ENCODE assay signal across 27 cellular contexts in genomic region chr6:166724576-166724975, GRCh38.
DNase-seq lines count a peak whose midpoint lies in the region; ATAC-seq, FAIRE-seq and TF ChIP-seq lines count a peak whose summit lies in the region.
"Had no signal": no experiment of that assay in that cellular context is flagged by ENCODE, and none has a peak within 500 bp of the region (broad histone marks: within the 10 kb centered on the region; RNA-seq: fewer than 3 reads in every experiment).

No MANE protein-coding gene starts in this region.

- H3K27ac ChIP-seq in PC-3 (ENCODE audit: low read length) (peak overlapping the region; percentile 86), endodermal cell (ENCODE audit: low read depth, low read length) (no peak overlapping the region), keratinocyte (ENCODE audit: control insufficient read depth, insufficient read depth, low read length) (no peak overlapping the region)
- H3K27ac ChIP-seq: BLaER1, RWPE1 had no signal

- H3K9me1 ChIP-seq in keratinocyte (ENCODE audit: control insufficient read depth, extremely low read depth, insufficient read depth, low read length) = no peaks in the 10 kb centered on the region

- H3K36me3 ChIP-seq in BJ (ENCODE audit: control insufficient read depth, insufficient read depth, low read length) = no peaks in the 10 kb centered on the region
- H3K36me3 ChIP-seq in PC-3 (ENCODE audit: low read depth, low read length) = no peaks in the 10 kb centered on the region
- no peaks in the 10 kb centered on the region for H3K36me3 ChIP-seq in endodermal cell (ENCODE audit: control insufficient read depth, insufficient read depth, low read length)
- no peaks in the 10 kb centered on the region for H3K36me3 ChIP-seq in keratinocyte (ENCODE audit: control insufficient read depth in 2 of 2, extremely low read depth in 1 of 2, insufficient read depth in 2 of 2, low read length in 2 of 2)
- H3K36me3 ChIP-seq: BLaER1 had no signal

- H3K9ac ChIP-seq in PC-3 (ENCODE audit: low read length) (peak overlapping the region; percentile 53), endodermal cell (ENCODE audit: extremely low read depth, low read length, poor library complexity, severe bottlenecking) (no peak overlapping the region), keratinocyte (ENCODE audit: control insufficient read depth, extremely low read depth, insufficient read depth, low read length) (no peak overlapping the region)
- H3K9ac ChIP-seq: BLaER1 had no signal

- 0 out of 2 replicates have a peak overlapping the region, but pooled peaks have one; percentile 29 for H2AFZ ChIP-seq in PC-3 (ENCODE audit: low read length)
- no peak overlapping the region for H2AFZ ChIP-seq in keratinocyte (ENCODE audit: control insufficient read depth, low read length)

- no peaks in the 10 kb centered on the region for H3K9me3 ChIP-seq in PC-3 (ENCODE audit: low read length)
- no peaks in the 10 kb centered on the region for H3K9me3 ChIP-seq in endodermal cell (ENCODE audit: control insufficient read depth, low read length)
- H3K9me3 ChIP-seq in keratinocyte (ENCODE audit: control insufficient read depth, low read depth, low read length) = no peaks in the 10 kb centered on the region
- H3K9me3 ChIP-seq: BLaER1 had no signal

- intact Hi-C loops in PC-3 (cut with micrococcal nuclease) = loop anchor here (10.0 kb wide), 1 partner anchor 170 kb away; no protein-coding TSS in a partner anchor

- H3F3A ChIP-seq in PC-3 (ENCODE audit: low read length, unreplicated experiment) = no peaks in the 10 kb centered on the region

- DNase-seq in BJ (ENCODE audit: low read depth) = peak; percentile 16
- DNase-seq in PC-3 = peak; percentile 61
- peak; percentile 30 for DNase-seq in endodermal cell
- DNase-seq in keratinocyte (ENCODE audit: low read depth, low spot score) = no peak
- no peak for DNase-seq in activated CD4-positive, CD25-positive, alpha-beta regulatory T cell (lab: John Stamatoyannopoulos, UW)
- DNase-seq in GM12891 (ENCODE audit: insufficient read length, low spot score) = no peak
- DNase-seq: 8988T; ACHN; CD4-positive, CD25-positive, alpha-beta regulatory T cell; DMS153; DND-41; H9; KBM-7; MV-4-11; NCI-H1105; NCI-H1436 treated with DMSO at 0.1 percent for 48 hours; NCI-H1930; NCI-H2107; NCI-H524 treated with DMSO at 0.1 percent for 48 hours; NCI-H774; SHP77 treated with DMSO at 0.1 percent for 48 hours had no signal

- TF ChIP-seq POLR2A in GM12891 (IDR thresholded peaks at IDR 0.05; ENCODE audit: low read depth, low read length) = no peak

- no peaks in the 10 kb centered on the region for H3K9me2 ChIP-seq in PC-3 (replicated peaks; ENCODE audit: low read length)

- no peaks in the 10 kb centered on the region for H3K79me2 ChIP-seq in PC-3 (ENCODE audit: low read length)
- H3K79me2 ChIP-seq in keratinocyte (ENCODE audit: control insufficient read depth, insufficient read depth, low read length) = no peaks in the 10 kb centered on the region

- no peak overlapping the region for H3K4me3 Mint-ChIP-seq in endodermal cell
- H3K4me3 Mint-ChIP-seq: H9 had no signal

- TF ChIP-seq CTCF in BJ (IDR thresholded peaks at IDR 0.05; ENCODE audit: insufficient read depth, low read depth, low read length) (no peak), PC-3 (conservative IDR thresholded peaks at IDR 0.05; ENCODE audit: low read depth, low read length) (no peak), endodermal cell (conservative IDR thresholded peaks at IDR 0.05) (no peak), keratinocyte (optimal IDR thresholded peaks at IDR 0.05 in 1 of 3, IDR thresholded peaks at IDR 0.05 in 1 of 3, conservative IDR thresholded peaks at IDR 0.05 in 1 of 3; ENCODE audit: extremely low read depth in 1 of 3, insufficient read depth in 2 of 3, low read length in 3 of 3) (no peak)

- CTCF ChIA-PET in BJ (lab: Yijun Ruan, JAX) = interaction anchor here (1.2 kb wide), 1 partner anchor 11 kb away, joined by 4 read pairs; no protein-coding TSS in a partner anchor
- CTCF ChIA-PET in PC-3 (lab: Charles Lee) = no interaction called here

- no peaks in the 10 kb centered on the region for H3K27me3 Mint-ChIP-seq in endodermal cell (ENCODE audit: insufficient read depth)

- no peak overlapping the region for H3K4me3 ChIP-seq in BJ (ENCODE audit: low read depth, low read length)
- no peak overlapping the region for H3K4me3 ChIP-seq in PC-3 (ENCODE audit: low read length)
- H3K4me3 ChIP-seq in endodermal cell (ENCODE audit: low read length) = no peak overlapping the region
- no peak overlapping the region for H3K4me3 ChIP-seq in keratinocyte (ENCODE audit: control insufficient read depth in 2 of 3, extremely low read depth in 1 of 3, insufficient read depth in 2 of 3, low read depth in 1 of 3, low read length in 3 of 3)
- H3K4me3 ChIP-seq: BLaER1 had no signal

- H3K9me3 Mint-ChIP-seq in endodermal cell = no peaks in the 10 kb centered on the region
- H3K9me3 Mint-ChIP-seq: H9 had no signal

- H4K20me1 ChIP-seq in PC-3 (ENCODE audit: low read length) = no peaks in the 10 kb centered on the region
- H4K20me1 ChIP-seq in keratinocyte (ENCODE audit: control insufficient read depth, extremely low read depth, insufficient read depth, low read length) = no peaks in the 10 kb centered on the region
- H4K20me1 ChIP-seq: BLaER1 had no signal

- no TSS peak for BruUV-seq in PC-3 (replicated peaks; lab: Mats Ljungman, UMichigan)

- peaks cover 54% of the 10 kb centered on the region for H3K4me1 ChIP-seq in PC-3 (ENCODE audit: insufficient read depth, low read length)
- H3K4me1 ChIP-seq in endodermal cell (ENCODE audit: control insufficient read depth, insufficient read depth, low read length) = no peaks in the 10 kb centered on the region
- H3K4me1 ChIP-seq in keratinocyte (ENCODE audit: control insufficient read depth, extremely low read depth, insufficient read depth, low read length) = peaks cover 8% of the 10 kb centered on the region

- ATAC-seq in PC-3 = peak; percentile 60
- ATAC-seq in HG02970 (IDR thresholded peaks at IDR 0.05; ENCODE audit: low FRiP score, unreplicated experiment) = no peak
- ATAC-seq in HG03159 (IDR thresholded peaks at IDR 0.05; ENCODE audit: unreplicated experiment) = no peak
- ATAC-seq: Panc1 had no signal

- FAIRE-seq in keratinocyte (lab: Jason Lieb, UNC) (peak; percentile 5), GM12891 (lab: Jason Lieb, UNC) (no peak)
- FAIRE-seq: GM18507 had no signal

- POLR2A ChIA-PET in BJ (lab: Charles Lee) (interaction anchor here (0.7 kb wide), 1 partner anchor 8 kb away, joined by 6 read pairs; no protein-coding TSS in a partner anchor), PC-3 (lab: Charles Lee; ENCODE audit: unreplicated experiment) (interaction anchor here (0.6 kb wide), 2 partner anchors 46 to 1104 kb away, joined by 4 to 7 read pairs; no protein-coding TSS in a partner anchor)

- H3K4me1 Mint-ChIP-seq in endodermal cell = peaks cover 12% of the 10 kb centered on the region

- H3K27me3 ChIP-seq in BJ (ENCODE audit: control insufficient read depth, insufficient read depth, low read length) (no peaks in the 10 kb centered on the region), PC-3 (ENCODE audit: low read length) (no peaks in the 10 kb centered on the region), endodermal cell (ENCODE audit: control insufficient read depth, insufficient read depth, low read length, poor library complexity, severe bottlenecking) (no peaks in the 10 kb centered on the region), keratinocyte (ENCODE audit: control insufficient read depth, extremely low read depth, insufficient read depth, low read length) (no peaks in the 10 kb centered on the region)
- H3K27me3 ChIP-seq: BLaER1 had no signal

- H3K27ac Mint-ChIP-seq in endodermal cell = no peak overlapping the region
- H3K27ac Mint-ChIP-seq: CD4-positive, CD25-positive, alpha-beta regulatory T cell; H9 had no signal

- dilution Hi-C loops in keratinocyte (cut with MboI; ENCODE audit: extremely low pct_ligation_motif_present, low sequenced_read_pairs) = no loop called here

- WGBS in endodermal cell (ENCODE audit: insufficient coverage in 1 of 2, insufficient read length in 1 of 2), 2 experiments = 83 to 94% methylated on average over 7 to 8 of the region's 8 CpGs

- H3K4me2 ChIP-seq in PC-3 (ENCODE audit: low read length) (peak overlapping the region; percentile 73), keratinocyte (ENCODE audit: control insufficient read depth, extremely low read depth, insufficient read depth, low read depth, low read length) (peak overlapping the region; percentile 1)
- H3K4me2 ChIP-seq: BLaER1 had no signal

- H3K36me3 Mint-ChIP-seq in endodermal cell (ENCODE audit: low read depth) = no peaks in the 10 kb centered on the region
- H3K36me3 Mint-ChIP-seq: CD4-positive, CD25-positive, alpha-beta regulatory T cell had no signal

TF ChIP-seq in GM12891, 5 proteins besides CTCF, POLR2A, EP300 and RAD21:
- TF ChIP-seq POLR2AphosphoS5 (IDR thresholded peaks at IDR 0.05; ENCODE audit: low read depth, low read length) = no peak
- no peak for TF ChIP-seq PAX5 (IDR thresholded peaks at IDR 0.05; ENCODE audit: insufficient read depth, low read length, severe bottlenecking)
- no peak for TF ChIP-seq SPI1 (IDR thresholded peaks at IDR 0.05; ENCODE audit: low read depth, low read length)
- TF ChIP-seq TAF1 (IDR thresholded peaks at IDR 0.05; ENCODE audit: low read depth, low read length) = no peak
- no peak for TF ChIP-seq POU2F2 (IDR thresholded peaks at IDR 0.05; ENCODE audit: low read depth, low read length)

Comparison
In these comparisons a context has a peak if more than half of its experiments do, and no peak if none do; other contexts are left out.
1. DNase-seq: peak in BJ (single experiment), PC-3 (single experiment) and endodermal cell (single experiment); none in keratinocyte (single experiment), activated CD4-positive, CD25-positive, alpha-beta regulatory T cell (0 of 4) and GM12891 (single experiment).